ENCODE assay signal across 8 cellular contexts in genomic region chr2:202546499-202547141, GRCh38.
A peak's percentile ranks its signal among the peaks of the same experiment; 100 is the strongest.
DNase-seq lines count a peak whose midpoint lies in the region; ATAC-seq, FAIRE-seq and TF ChIP-seq lines count a peak whose summit lies in the region.
"Not testable (repeated sequence)": the region's sequence is repeated elsewhere in the genome, so short reads cannot be mapped to it uniquely, and the experiment has no call there.

No MANE protein-coding gene starts in this region.

- H3K27ac ChIP-seq in OCI-LY3 (ENCODE audit: low read length); K562 (ENCODE audit: extremely low read depth, low read depth, low read length): not testable (repeated sequence)
- H3K27ac ChIP-seq in VCaP (peak overlapping the region; percentile 82), smooth muscle cell (ENCODE audit: low read depth) (peak overlapping the region; percentile 28)

- DNase-seq in Daoy (ENCODE audit: low read depth), result peak; percentile 10
- peak in 1 of 4 experiments; percentile 11 for DNase-seq in K562 (ENCODE audit: extremely low read depth in 1 of 4, low spot score in 3 of 4)
- peak; percentile 22 for DNase-seq in fibroblast of pulmonary artery (ENCODE audit: low read depth)
- DNase-seq in left kidney (ENCODE audit: low read depth, low spot score), result peak; percentile 33
- not testable (repeated sequence) for DNase-seq in smooth muscle cell (lab: John Stamatoyannopoulos, UW; ENCODE audit: unreplicated experiment)

- not testable (repeated sequence) for TF ChIP-seq POLR2A in K562 (conservative IDR thresholded peaks at IDR 0.05)

- not testable (repeated sequence) for H3K9ac ChIP-seq in OCI-LY3 (ENCODE audit: low read length); K562 (ENCODE audit: insufficient read depth in 1 of 2, low read depth in 2 of 2, low read length in 2 of 2); smooth muscle cell (ENCODE audit: low read depth)

- CTCF ChIA-PET in K562 (lab: Yijun Ruan, JAX; ENCODE audit: low intra/inter-chr PET ratio), result not testable (repeated sequence)

- not testable (repeated sequence) for TF ChIP-seq CTCF in OCI-LY3 (IDR thresholded peaks at IDR 0.05; ENCODE audit: low read depth, low read length); VCaP (conservative IDR thresholded peaks at IDR 0.05); K562 (IDR thresholded peaks at IDR 0.05 in 2 of 3, conservative IDR thresholded peaks at IDR 0.05 in 1 of 3; ENCODE audit: insufficient read depth in 2 of 3, low read depth in 1 of 3, low read length in 3 of 3); fibroblast of pulmonary artery (IDR thresholded peaks at IDR 0.05; ENCODE audit: low read length, missing control alignments); smooth muscle cell (IDR thresholded peaks at IDR 0.05; ENCODE audit: borderline replicate concordance, insufficient read depth, poor library complexity, severe bottlenecking)

- H3K4me1 ChIP-seq in OCI-LY3 (ENCODE audit: low read length), result peaks cover 20% of the 10 kb centered on the region
- not testable (repeated sequence) for H3K4me1 ChIP-seq in K562 (replicated peaks in 1 of 2; ENCODE audit: control insufficient read depth in 2 of 2, insufficient read depth in 2 of 2, low read length in 2 of 2); smooth muscle cell (ENCODE audit: low read depth)

- peak overlapping the region; percentile 58 for H3K4me2 ChIP-seq in OCI-LY3 (ENCODE audit: low read length)
- H3K4me2 ChIP-seq in K562 (ENCODE audit: insufficient read depth, low read length); smooth muscle cell: not testable (repeated sequence)

- not testable (repeated sequence) for FAIRE-seq in K562 (lab: Jason Lieb, UNC)

- not testable (repeated sequence) for H3K9me1 ChIP-seq in K562 (ENCODE audit: control insufficient read depth, insufficient read depth, low read length)

- H2AFZ ChIP-seq in OCI-LY3 (ENCODE audit: low read depth, low read length); K562 (ENCODE audit: low read depth, low read length); smooth muscle cell (ENCODE audit: low read depth): not testable (repeated sequence)

- ATAC-seq in K562, result not testable (repeated sequence)

- intact Hi-C loops in K562 (cut with micrococcal nuclease), result not testable (repeated sequence)

- 31% methylated on average over 12 of the region's 13 CpGs for WGBS in K562 (ENCODE audit: insufficient coverage, low coverage, missing lambda C conversion rate)
- WGBS in smooth muscle cell (ENCODE audit: low lambda C conversion rate), result 88% methylated on average over 13 of the region's 13 CpGs

- H3K36me3 ChIP-seq in OCI-LY3 (replicated peaks; ENCODE audit: low read depth, low read length); K562 (ENCODE audit: control insufficient read depth, insufficient read depth, low read length); smooth muscle cell (ENCODE audit: low read depth): not testable (repeated sequence)

- peak overlapping the region; percentile 49 for H3K4me3 ChIP-seq in OCI-LY3 (ENCODE audit: low read length)
- not testable (repeated sequence) for H3K4me3 ChIP-seq in K562; fibroblast of pulmonary artery (replicated peaks; ENCODE audit: low read depth, low read length); smooth muscle cell

- TF ChIP-seq RAD21 in Ishikawa (IDR thresholded peaks at IDR 0.05; ENCODE audit: low read depth); K562 (CRISPR knock-in tag; conservative IDR thresholded peaks at IDR 0.05 in 1 of 2, IDR thresholded peaks at IDR 0.05 in 1 of 2): not testable (repeated sequence)

- in situ Hi-C loops in K562 (cut with MboI), result not testable (repeated sequence)

- not testable (repeated sequence) for BruUV-seq in K562 (replicated peaks; lab: Mats Ljungman, UMichigan)

- H3K79me2 ChIP-seq in OCI-LY3 (ENCODE audit: low read length); K562 (ENCODE audit: control insufficient read depth, insufficient read depth, low read length); smooth muscle cell (ENCODE audit: low read depth): not testable (repeated sequence)

- H4K20me1 ChIP-seq in OCI-LY3 (ENCODE audit: insufficient read depth, low read length); K562 (replicated peaks; ENCODE audit: control insufficient read depth, insufficient read depth, low read length): not testable (repeated sequence)
- H4K20me1 ChIP-seq in smooth muscle cell (ENCODE audit: low read depth), result peaks cover 24% of the 10 kb centered on the region

- H3F3A ChIP-seq in smooth muscle cell (ENCODE audit: low read depth), result not testable (repeated sequence)

- H3K27me3 ChIP-seq in OCI-LY3 (ENCODE audit: low read depth, low read length); K562 (ENCODE audit: control insufficient read depth in 2 of 2, insufficient read depth in 2 of 2, low read length in 2 of 2); smooth muscle cell (ENCODE audit: low read depth): not testable (repeated sequence)

- POLR2A ChIA-PET in K562 (lab: Yijun Ruan, JAX), result not testable (repeated sequence)

- H3K9me3 ChIP-seq in OCI-LY3 (ENCODE audit: insufficient read depth, low read length); K562 (replicated peaks; ENCODE audit: control insufficient read depth, insufficient read depth, low read depth, low read length); smooth muscle cell (replicated peaks; ENCODE audit: low read depth): not testable (repeated sequence)

- not testable (repeated sequence) for TF ChIP-seq EP300 in Ishikawa (IDR thresholded peaks at IDR 0.05; ENCODE audit: borderline replicate concordance); K562 (IDR thresholded peaks at IDR 0.05; ENCODE audit: low read length)

TF ChIP-seq in Ishikawa, 13 proteins besides CTCF, POLR2A, EP300 and RAD21:
- TF ChIP-seq USF1 (IDR thresholded peaks at IDR 0.05) (peak; percentile 59), CEBPB (IDR thresholded peaks at IDR 0.05) (0 out of 2 replicates have a peak, but pooled peaks have one; percentile 8)

TF ChIP-seq in K562, 482 proteins besides CTCF, POLR2A, EP300 and RAD21:
- 0 out of 2 replicates have a peak, but pooled peaks have one; percentile 35 for TF ChIP-seq SMARCA4 (IDR thresholded peaks at IDR 0.05)
- TF ChIP-seq PKNOX1 (IDR thresholded peaks at IDR 0.05), result peak; percentile 36; the same call in 1 of the 2 replicates
- peak; percentile 39; the same call in 1 of the 2 replicates for TF ChIP-seq NFE2 (IDR thresholded peaks at IDR 0.05; ENCODE audit: low read depth)
- 0 out of 2 replicates have a peak, but pooled peaks have one; percentile 16 for TF ChIP-seq SMARCE1 (IDR thresholded peaks at IDR 0.05)
- TF ChIP-seq USF2 (CRISPR knock-in tag; IDR thresholded peaks at IDR 0.05), result peak; percentile 8; the same call in 1 of the 2 replicates
- TF ChIP-seq CEBPB (tag; IDR thresholded peaks at IDR 0.05), result peak; percentile 39; the same call in 1 of the 2 replicates
- TF ChIP-seq ARID1B (IDR thresholded peaks at IDR 0.05), result peak; percentile 21; the same call in 1 of the 2 replicates
- TF ChIP-seq SMARCA5 (IDR thresholded peaks at IDR 0.05), result peak; percentile 45; the same call in 1 of the 2 replicates
- peak; percentile 24; the same call in 1 of the 2 replicates for TF ChIP-seq DPF2 (IDR thresholded peaks at IDR 0.05)
- peak; percentile 40; the same call in 1 of the 2 replicates for TF ChIP-seq C11orf30 (IDR thresholded peaks at IDR 0.05; ENCODE audit: low read depth)
- 0 out of 4 replicates have a peak, but pooled peaks of 1 of the 2 experiments have one; percentile 18 for TF ChIP-seq HDAC1 (IDR thresholded peaks at IDR 0.05)
- peak; percentile 57; the same call in 1 of the 2 replicates for TF ChIP-seq FOXJ2 (tag; IDR thresholded peaks at IDR 0.05)
- 0 out of 2 replicates have a peak, but pooled peaks have one; percentile 17 for TF ChIP-seq MAFG (tag; conservative IDR thresholded peaks at IDR 0.05)
